22 cellular contexts compared by ENCODE assay signal in genomic region chr2:241895427-241895731, GRCh38. TPM values are rescaled to one million over a fixed set of nuclear protein-coding genes. Genes with fewer than 3 reads are reported as not detected.
A peak's percentile ranks its signal among the peaks of the same experiment; 100 is the strongest.
DNase-seq lines count a peak whose midpoint lies in the region; ATAC-seq and TF ChIP-seq lines count a peak whose summit lies in the region.
"Had no signal": no experiment of that assay in that cellular context is flagged by ENCODE, and none has a peak within 500 bp of the region (broad histone marks: within the 10 kb centered on the region; RNA-seq: fewer than 3 reads in every experiment).

No MANE protein-coding gene starts in this region.

- H3K9me3 Mint-ChIP-seq in endodermal cell (peaks cover 2% of the 10 kb centered on the region), H9 (no peaks in the 10 kb centered on the region; a peak in 1 of 5 replicates)
- H3K9me3 Mint-ChIP-seq in stimulated activated effector memory CD8-positive, alpha-beta T cell treated with anti-CD3 and anti-CD28 coated beads, Interleukin-12 subunit alpha, Interleukin-12 subunit beta, amount 100 ng/mL, for 72 hours = no peaks in the 10 kb centered on the region
- H3K9me3 Mint-ChIP-seq: T-helper 2 cell treated with Interferon-gamma antibody and Interleukin-4, amounts not matched to agents 5 μg/mL and 100 μg/mL, for 36 hours had no signal

- H3K23ac ChIP-seq in H9 (ENCODE audit: insufficient read length, low read depth, low read length) = no peak overlapping the region

- H4K8ac ChIP-seq in H9 (replicated peaks; ENCODE audit: insufficient read length, low read depth, low read length) = no peak overlapping the region

- H4K91ac ChIP-seq in H9 (ENCODE audit: insufficient read length, low read depth, low read length) = no peak overlapping the region

- ATAC-seq in stimulated activated effector memory CD8-positive, alpha-beta T cell treated with anti-CD3 and anti-CD28 coated beads, Interleukin-12 subunit alpha, Interleukin-12 subunit beta, amount 100 ng/mL, for 72 hours = no peak

- no peak overlapping the region for H3K4ac ChIP-seq in H9 (ENCODE audit: low read depth, low read length)

- no peak overlapping the region for H4K5ac ChIP-seq in H9 (ENCODE audit: insufficient read length, low read depth, low read length)

- H2BK12ac ChIP-seq in H9 (ENCODE audit: insufficient read length, low read depth, low read length) = no peak overlapping the region

- H3K4me3 ChIP-seq in WERI-Rb-1 (ENCODE audit: low read depth, low read length) (no peak overlapping the region), endodermal cell (ENCODE audit: low read length) (no peak overlapping the region)
- H3K4me3 ChIP-seq: ascending aorta, heart left ventricle, left lung, Peyer's patch, SK-N-MC had no signal

- no peak overlapping the region for H2AK5ac ChIP-seq in H9 (ENCODE audit: insufficient read length, low read length)

- no peaks in the 10 kb centered on the region for H3K4me1 ChIP-seq in endodermal cell (ENCODE audit: control insufficient read depth, insufficient read depth, low read length)
- no peaks in the 10 kb centered on the region; the same call in 1 of the 2 replicates for H3K4me1 ChIP-seq in H9 (ENCODE audit: insufficient read depth, low read length)
- H3K4me1 ChIP-seq: ascending aorta, parathyroid adenoma, Peyer's patch had no signal

- H3K27me3 ChIP-seq in WERI-Rb-1 (ENCODE audit: insufficient read depth, low read depth, severe bottlenecking) (no peaks in the 10 kb centered on the region), endodermal cell (ENCODE audit: control insufficient read depth, insufficient read depth, low read length, poor library complexity, severe bottlenecking) (no peaks in the 10 kb centered on the region), H9 (ENCODE audit: insufficient read depth, low read length) (no peaks in the 10 kb centered on the region)
- H3K27me3 ChIP-seq: ascending aorta, left lung, Peyer's patch had no signal

- H3K18ac ChIP-seq in H9 (ENCODE audit: insufficient read length, low read depth, low read length) = no peak overlapping the region

- peak overlapping the region; percentile 53 for H3K27ac ChIP-seq in WERI-Rb-1
- H3K27ac ChIP-seq in endodermal cell (ENCODE audit: low read depth, low read length) = no peak overlapping the region
- H3K27ac ChIP-seq in H9 (ENCODE audit: insufficient read length, low read depth, low read length) = no peak overlapping the region
- H3K27ac ChIP-seq: heart left ventricle, left lung, parathyroid adenoma, SK-N-MC had no signal

- H3K27me3 Mint-ChIP-seq in endodermal cell (ENCODE audit: insufficient read depth) = no peaks in the 10 kb centered on the region
- peaks cover 3% of the 10 kb centered on the region; the same call in 1 of the 2 replicates for H3K27me3 Mint-ChIP-seq in H9 (ENCODE audit: low read depth)

- H3T11ph ChIP-seq in H9 (ENCODE audit: low read length) = no peak overlapping the region

- H2BK120ac ChIP-seq in H9 (ENCODE audit: low read depth, low read length, poor library complexity, severe bottlenecking) = no peak overlapping the region

- H3K79me1 ChIP-seq in H9 (ENCODE audit: insufficient read depth, low read depth, low read length, poor library complexity, severe bottlenecking) = no peaks in the 10 kb centered on the region

- no peak overlapping the region for H3K4me2 ChIP-seq in H9 (ENCODE audit: insufficient read depth, insufficient read length, low read length)

- TF ChIP-seq CTCF in WERI-Rb-1 (IDR thresholded peaks at IDR 0.05; ENCODE audit: low read depth, low read length) (no peak), endodermal cell (conservative IDR thresholded peaks at IDR 0.05) (no peak), H9 (conservative IDR thresholded peaks at IDR 0.05) (no peak)

- no peak overlapping the region for H2AFZ ChIP-seq in H9 (ENCODE audit: low read length)
- H2AFZ ChIP-seq: parathyroid adenoma had no signal

- no peaks in the 10 kb centered on the region for H3K79me2 ChIP-seq in H9 (ENCODE audit: insufficient read depth, low read length)
- H3K79me2 ChIP-seq: parathyroid adenoma had no signal

- H3K4me3 Mint-ChIP-seq in endodermal cell (no peak overlapping the region), H9 (no peak overlapping the region)
- H3K4me3 Mint-ChIP-seq in stimulated activated effector memory CD8-positive, alpha-beta T cell treated with anti-CD3 and anti-CD28 coated beads, Interleukin-12 subunit alpha, Interleukin-12 subunit beta, amount 100 ng/mL, for 72 hours = no peak overlapping the region
- H3K4me3 Mint-ChIP-seq: T-helper 2 cell treated with Interferon-gamma antibody and Interleukin-4, amounts not matched to agents 5 μg/mL and 100 μg/mL, for 36 hours had no signal

- no peaks in the 10 kb centered on the region; the same call in 1 of the 2 replicates for H3K36me3 ChIP-seq in WERI-Rb-1
- H3K36me3 ChIP-seq in endodermal cell (ENCODE audit: control insufficient read depth, insufficient read depth, low read length) = no peaks in the 10 kb centered on the region
- H3K36me3 ChIP-seq: ascending aorta, heart left ventricle, left lung, Peyer's patch had no signal

- no peak overlapping the region for H3K56ac ChIP-seq in H9 (ENCODE audit: insufficient read length, low read depth, low read length)

- WGBS in endodermal cell (ENCODE audit: insufficient coverage in 1 of 2, insufficient read length in 1 of 2), 2 experiments = 87 to 88% methylated on average over 12 of the region's 12 CpGs
- no CpG with 5 or more reads among the region's 12 CpGs for WGBS in H9 (ENCODE audit: extremely low coverage, insufficient read length, low lambda C conversion rate)

- H4K20me1 ChIP-seq in H9 (ENCODE audit: control insufficient read depth, insufficient read depth, insufficient read length) = no peaks in the 10 kb centered on the region

- peak overlapping the region; percentile 58 for H3K27ac Mint-ChIP-seq in endodermal cell
- peak overlapping the region; percentile 98 for H3K27ac Mint-ChIP-seq in stimulated activated effector memory CD8-positive, alpha-beta T cell treated with anti-CD3 and anti-CD28 coated beads, Interleukin-12 subunit alpha, Interleukin-12 subunit beta, amount 100 ng/mL, for 72 hours
- H3K27ac Mint-ChIP-seq in H9 = no peak overlapping the region
- H3K27ac Mint-ChIP-seq: T-helper 2 cell treated with Interferon-gamma antibody and Interleukin-4, amounts not matched to agents 5 μg/mL and 100 μg/mL, for 36 hours had no signal

- H3K9ac ChIP-seq in endodermal cell (ENCODE audit: extremely low read depth, low read length, poor library complexity, severe bottlenecking) (no peak overlapping the region), H9 (ENCODE audit: extremely low read depth, insufficient read length, low read length) (no peak overlapping the region)
- H3K9ac ChIP-seq: parathyroid adenoma had no signal

- H3K14ac ChIP-seq in H9 (ENCODE audit: insufficient read depth, low read length) = no peak overlapping the region; the same call in 1 of the 2 replicates

- no peak overlapping the region for H2BK5ac ChIP-seq in H9 (ENCODE audit: insufficient read length, low read length)

- no peak overlapping the region for H2BK15ac ChIP-seq in H9 (ENCODE audit: low read depth, low read length)

- H3K9me3 ChIP-seq in WERI-Rb-1 (ENCODE audit: severe bottlenecking) (no peaks in the 10 kb centered on the region), endodermal cell (ENCODE audit: control insufficient read depth, low read length) (no peaks in the 10 kb centered on the region), H9 (ENCODE audit: control insufficient read depth, low read depth, low read length) (no peaks in the 10 kb centered on the region)
- H3K9me3 ChIP-seq: ascending aorta, heart left ventricle, left lung, Peyer's patch had no signal

- peaks cover 4% of the 10 kb centered on the region for H3K23me2 ChIP-seq in H9 (ENCODE audit: insufficient read length, low read depth, low read length, poor library complexity, severe bottlenecking)

- no peaks in the 10 kb centered on the region for H3K36me3 Mint-ChIP-seq in endodermal cell (ENCODE audit: low read depth)
- peaks cover 31% of the 10 kb centered on the region for H3K36me3 Mint-ChIP-seq in stimulated activated effector memory CD8-positive, alpha-beta T cell treated with anti-CD3 and anti-CD28 coated beads, Interleukin-12 subunit alpha, Interleukin-12 subunit beta, amount 100 ng/mL, for 72 hours
- peaks cover 0 to 7% (median 0%) of the 10 kb centered on the region in 3 experiments; a peak in 3 of 7 replicates for H3K36me3 Mint-ChIP-seq in H9 (ENCODE audit: insufficient read depth in 1 of 3, low read depth in 3 of 3)

- H2BK20ac ChIP-seq in H9 (ENCODE audit: low read depth, low read length, poor library complexity, severe bottlenecking) = no peak overlapping the region

- DNase-seq in activated CD8-positive, alpha-beta memory T cell treated with anti-CD3 and anti-CD28 coated beads, Interleukin-2, amount 50 U/mL, for 48 hours = peak; percentile 47
- DNase-seq in activated CD8-positive, alpha-beta memory T cell treated with anti-CD3 and anti-CD28 coated beads for 24 hours = no peak
- no peak for DNase-seq in WERI-Rb-1
- DNase-seq in endodermal cell = no peak
- no peak for DNase-seq in stimulated activated effector memory CD8-positive, alpha-beta T cell treated with anti-CD3 and anti-CD28 coated beads, Interleukin-12 subunit alpha, Interleukin-12 subunit beta, amount 100 ng/mL, for 72 hours (ENCODE audit: low spot score in 2 of 2)
- no peak for DNase-seq in NOMO-1 treated with dmso at 0.1 percent for 144 hours (lab: John Stamatoyannopoulos, UW; ENCODE audit: unreplicated experiment)
- no peak for DNase-seq in H9
- DNase-seq in NOMO-1 treated with DMSO at 0.1 percent for 48 hours (lab: John Stamatoyannopoulos, UW; ENCODE audit: unreplicated experiment) = no peak
- DNase-seq: activated CD4-positive, CD25-positive, alpha-beta regulatory T cell; activated gamma-delta T cell treated with Interleukin-2 at 50 U/mL for 16 hours; HCEC 1CT; NCI-H1417 treated with DMSO at 0.1 percent for 48 hours; NCI-H2171; NCI-H774 had no signal

- H3K4me1 Mint-ChIP-seq in endodermal cell = peaks cover 18% of the 10 kb centered on the region
- peaks cover 18% of the 10 kb centered on the region for H3K4me1 Mint-ChIP-seq in stimulated activated effector memory CD8-positive, alpha-beta T cell treated with anti-CD3 and anti-CD28 coated beads, Interleukin-12 subunit alpha, Interleukin-12 subunit beta, amount 100 ng/mL, for 72 hours
- H3K4me1 Mint-ChIP-seq in H9 = peaks cover 17 to 34% of the 10 kb centered on the region in 2 experiments

RNA-seq across cellular contexts. Expression of gene RTP5, which starts 25.9 kb away (rescaled TPM):
- total RNA-seq in endodermal cell = not detected
- polyA plus RNA-seq in endodermal cell (2013, experiment 1 of 2) = not detected
- polyA plus RNA-seq in endodermal cell (2013, experiment 2 of 2) = not detected
- not detected in 2 replicates for total RNA-seq in H9 (2021)
- total RNA-seq: ascending aorta, heart left ventricle had no signal
- polyA plus RNA-seq: BJ, heart left ventricle had no signal

RNA-seq across cellular contexts. Expression of gene PDCD1, which starts 36.7 kb away (rescaled TPM):
- total RNA-seq in endodermal cell (under 1 TPM in 1 of 2 donors, not detected in 1; 0.20 TPM), H9 (2021) (1.4 and 1.6 TPM in 2 replicates)
- polyA plus RNA-seq in endodermal cell (2013, experiment 1 of 2) = not detected
- not detected for polyA plus RNA-seq in endodermal cell (2013, experiment 2 of 2)
- total RNA-seq: ascending aorta had no signal
- polyA plus RNA-seq: BJ had no signal

Comparison
In these comparisons a context has a peak if more than half of its experiments do, and no peak if none do; other contexts are left out.
1. H3K27ac Mint-ChIP-seq: peak in endodermal cell (single experiment) and stimulated activated effector memory CD8-positive, alpha-beta T cell treated with anti-CD3 and anti-CD28 coated beads, Interleukin-12 subunit alpha, Interleukin-12 subunit beta, amount 100 ng/mL, for 72 hours (single experiment); none in H9 (0 of 3).